In genomic region chr10:98646998-98647917, GRCh38 we compare ENCODE assay signal across 1 cellular context.
TF ChIP-seq lines count a peak whose summit lies in the region.

No MANE protein-coding gene starts in this region.

TF ChIP-seq in H1, 55 proteins besides CTCF, POLR2A, EP300 and RAD21 (continued from another document):
- TF ChIP-seq HDAC6 (IDR thresholded peaks at IDR 0.05; ENCODE audit: low read depth, low read length) (no peak), CHD7 (IDR thresholded peaks at IDR 0.05; ENCODE audit: insufficient replicate concordance, low read length) (peak; percentile 42), ASH2L (IDR thresholded peaks at IDR 0.05; ENCODE audit: low read length) (peak; percentile 77), BRCA1 (IDR thresholded peaks at IDR 0.05; ENCODE audit: low read depth, low read length) (no peak), USF2 (IDR thresholded peaks at IDR 0.05; ENCODE audit: low read length) (no peak)
TF ChIP-seq in H1: peak in this region for 3.
